In the genomic region with DNA sequence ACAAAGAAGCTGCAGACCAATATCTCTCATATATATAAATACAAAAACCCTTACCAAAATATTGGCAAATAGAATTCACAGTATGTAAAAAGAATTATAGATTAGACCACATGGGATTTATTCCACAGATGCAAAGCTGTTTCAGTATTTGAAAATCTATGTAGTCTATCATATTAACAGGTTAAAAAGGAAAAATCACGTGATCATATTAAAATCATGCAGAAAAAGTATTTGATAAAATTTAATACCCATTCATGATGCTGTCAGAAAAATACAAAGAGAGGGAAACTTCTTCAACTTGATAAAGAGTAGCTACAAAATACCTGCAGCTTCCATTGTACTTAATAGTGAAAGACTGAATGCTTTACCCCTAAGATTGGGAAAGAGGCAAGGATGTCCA, we compare ENCODE assay signal across 28 cellular contexts.
"Had no signal": no experiment of that assay in that cellular context is flagged by ENCODE, and none has a peak within 500 bp of the region (broad histone marks: within the 10 kb centered on the region; RNA-seq: fewer than 3 reads in every experiment).

No MANE protein-coding gene starts in this region.

- H3K27ac ChIP-seq: breast epithelium, esophagus squamous epithelium, heart right ventricle, parathyroid adenoma, psoas muscle, suprapubic skin, tibial artery, WERI-Rb-1 had no signal

- H3K27ac Mint-ChIP-seq: activated CD4-positive, alpha-beta memory T cell treated with anti-CD3 and anti-CD28 coated beads for 36 hours; activated CD4-positive, alpha-beta T cell treated with anti-CD3 and anti-CD28 coated beads, Interleukin-2, amount 10 ng/mL, durations not matched to agents 24 days and 14 days; activated naive CD4-positive, alpha-beta T cell treated with anti-CD3 and anti-CD28 coated beads, Interleukin-2, amount 10 ng/mL, durations not matched to agents 7 days and 5 days had no signal

- H3K4me1 Mint-ChIP-seq: neural crest cell had no signal

- H3K27me3 ChIP-seq: breast epithelium, esophagus squamous epithelium, heart right ventricle, suprapubic skin, tibial artery had no signal

- DNase-seq: activated CD4-positive, alpha-beta memory T cell treated with anti-CD3 and anti-CD28 coated beads for 36 hours; activated CD4-positive, alpha-beta T cell treated with anti-CD3 and anti-CD28 coated beads, Interleukin-2, amount 10 ng/mL, durations not matched to agents 24 days and 14 days; activated CD4-positive, CD25-positive, alpha-beta regulatory T cell treated with anti-CD3 and anti-CD28 coated beads, Interleukin-2, amount 50 U/mL, for 72 hours; activated effector memory CD4-positive, alpha-beta T cell treated with anti-CD3 and anti-CD28 coated beads, Interleukin-2, amount 50 U/mL, for 16 hours; activated naive CD4-positive, alpha-beta T cell treated with anti-CD3 and anti-CD28 coated beads, Interleukin-2, amount 10 ng/mL, durations not matched to agents 7 days and 5 days; activated T-cell treated with anti-CD3 and anti-CD28 coated beads, Interleukin-2, amount 50 U/mL, for 72 hours; central memory CD4-positive, alpha-beta T cell; esophagus squamous epithelium; foreskin melanocyte; heart right ventricle; midbrain; naive thymus-derived CD8-positive, alpha-beta T cell; nucleus accumbens; psoas muscle; stimulated activated CD4-positive, alpha-beta T cell treated with anti-CD3 and anti-CD28 coated beads, Interleukin-1b, Interleukin-23, amount 100 ng/mL, for 48 hours; stimulated activated CD4-positive, alpha-beta T cell treated with anti-CD3 and anti-CD28 coated beads, Interleukin-4, amount 100 ng/mL, for 4 hours; stimulated activated CD8-positive, alpha-beta memory T cell treated with anti-CD3 and anti-CD28 coated beads, Interleukin-4, amount 100 ng/mL, for 48 hours; stimulated activated naive CD4-positive, alpha-beta T cell; SW 1271; T-helper 17 cell; T1000; tibial artery; WERI-Rb-1 had no signal

- H3K27me3 Mint-ChIP-seq: activated CD4-positive, alpha-beta memory T cell treated with anti-CD3 and anti-CD28 coated beads for 36 hours; activated CD4-positive, alpha-beta T cell treated with anti-CD3 and anti-CD28 coated beads, Interleukin-2, amount 10 ng/mL, durations not matched to agents 24 days and 14 days; activated naive CD4-positive, alpha-beta T cell treated with anti-CD3 and anti-CD28 coated beads, Interleukin-2, amount 10 ng/mL, durations not matched to agents 7 days and 5 days; naive thymus-derived CD8-positive, alpha-beta T cell; T-helper 17 cell had no signal

- H3K9ac ChIP-seq: parathyroid adenoma had no signal

- ATAC-seq: activated T-cell treated with anti-CD3 and anti-CD28 coated beads, Interleukin-2, amount 50 U/mL, for 72 hours; heart right ventricle; naive thymus-derived CD8-positive, alpha-beta T cell; psoas muscle; T-helper 17 cell had no signal

- H3K4me2 ChIP-seq: smooth muscle cell had no signal

- H3K4me3 Mint-ChIP-seq: activated CD4-positive, alpha-beta memory T cell treated with anti-CD3 and anti-CD28 coated beads for 36 hours; activated CD4-positive, alpha-beta T cell treated with anti-CD3 and anti-CD28 coated beads, Interleukin-2, amount 10 ng/mL, durations not matched to agents 24 days and 14 days; activated naive CD4-positive, alpha-beta T cell treated with anti-CD3 and anti-CD28 coated beads, Interleukin-2, amount 10 ng/mL, durations not matched to agents 7 days and 5 days; neural crest cell had no signal

- H2AFZ ChIP-seq: parathyroid adenoma had no signal

- H3K9me3 ChIP-seq: suprapubic skin, tibial artery had no signal

- H3K79me2 ChIP-seq: parathyroid adenoma had no signal

- H3K36me3 ChIP-seq: breast epithelium, esophagus squamous epithelium, heart right ventricle, suprapubic skin, tibial artery, WERI-Rb-1 had no signal

- H3K4me3 ChIP-seq: breast epithelium, esophagus squamous epithelium, heart right ventricle, psoas muscle, smooth muscle cell, suprapubic skin, tibial artery had no signal

- H3K4me1 ChIP-seq: breast epithelium, parathyroid adenoma, psoas muscle, suprapubic skin had no signal
